In the genomic region with DNA sequence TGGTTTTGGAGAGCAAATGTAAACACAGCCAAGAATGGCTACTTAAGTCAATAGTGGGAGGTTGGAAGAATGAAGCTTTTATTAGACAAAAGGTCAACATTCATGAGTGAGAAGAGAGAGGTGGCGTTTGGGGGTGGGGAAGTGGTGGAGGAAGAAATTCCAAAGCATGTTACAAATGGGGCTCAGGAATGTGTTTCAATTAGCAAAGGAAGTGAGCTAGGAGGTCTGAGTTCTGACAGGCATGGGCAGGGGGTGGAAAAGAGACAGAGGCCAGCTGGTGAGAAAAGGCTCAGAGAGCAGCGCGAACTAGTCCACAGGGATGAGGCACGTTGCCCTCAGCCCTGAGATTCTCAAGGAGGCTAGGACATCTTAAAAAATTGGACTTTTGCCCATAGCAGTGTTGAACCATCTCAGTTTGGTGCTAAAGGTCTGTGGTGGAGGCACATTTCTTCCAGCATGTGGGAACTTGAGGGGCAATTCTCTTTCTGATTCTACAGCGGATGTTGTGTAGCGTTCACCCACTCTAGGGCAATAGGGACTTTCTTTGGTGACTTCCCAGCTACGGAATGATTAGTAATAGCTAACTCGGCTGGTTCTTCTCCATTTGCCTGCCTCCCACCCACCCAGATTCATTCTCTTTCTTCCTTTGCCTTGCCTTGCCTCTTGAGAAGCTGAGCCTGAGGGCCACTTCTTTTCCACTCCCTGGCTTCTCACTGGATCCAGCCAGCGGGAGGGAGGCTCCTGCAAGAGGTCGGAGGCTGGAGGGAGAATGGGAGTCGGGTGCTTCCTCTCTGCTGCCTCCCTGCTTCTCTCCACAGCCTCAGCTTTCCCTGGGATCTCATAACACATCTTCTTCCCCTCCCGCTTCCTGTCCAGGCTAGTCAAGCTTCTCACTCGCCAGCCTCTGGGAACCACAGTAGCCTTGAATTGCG, we compare ENCODE assay signal across 8 cellular contexts. TPM values are rescaled to one million over a fixed set of nuclear protein-coding genes. Genes with fewer than 3 reads are reported as not detected.
DNase-seq lines count a peak whose midpoint lies in the region; ATAC-seq, FAIRE-seq and TF ChIP-seq lines count a peak whose summit lies in the region.

No MANE protein-coding gene starts in this region.

- H3K27me3 Mint-ChIP-seq in dendritic cell treated with granulocyte-macrophage colony-stimulating factor and Interleukin-4, amounts not matched to agents 40 ng/mL and 50 ng/mL, for 4 days, result peaks cover 17% of the 10 kb centered on the region

- H3K27ac Mint-ChIP-seq in dendritic cell treated with granulocyte-macrophage colony-stimulating factor and Interleukin-4, amounts not matched to agents 40 ng/mL and 50 ng/mL, for 4 days, result peak overlapping the region; percentile 48

- H3K36me3 Mint-ChIP-seq in dendritic cell treated with granulocyte-macrophage colony-stimulating factor and Interleukin-4, amounts not matched to agents 40 ng/mL and 50 ng/mL, for 4 days (ENCODE audit: low read depth), result no peaks in the 10 kb centered on the region

- TF ChIP-seq CTCF in omental fat pad (IDR thresholded peaks at IDR 0.05), result no peak

- DNase-seq in GM12891 (ENCODE audit: insufficient read length, low spot score) (no peak), HuH-7.5 (ENCODE audit: low spot score) (peak; percentile 29), non-pigmented ciliary epithelial cell (ENCODE audit: low read depth) (peak; percentile 86), NCI-H446 (lab: John Stamatoyannopoulos, UW) (no peak), omental fat pad (ENCODE audit: low spot score) (no peak)

- intact Hi-C loops in dendritic cell treated with granulocyte-macrophage colony-stimulating factor and Interleukin-4, amounts not matched to agents 40 ng/mL and 50 ng/mL, for 4 days (cut with micrococcal nuclease), result no loop called here

- H3K4me1 Mint-ChIP-seq in dendritic cell treated with granulocyte-macrophage colony-stimulating factor and Interleukin-4, amounts not matched to agents 40 ng/mL and 50 ng/mL, for 4 days (ENCODE audit: low read depth), result peaks cover 46% of the 10 kb centered on the region

- no peak for FAIRE-seq in GM12891 (lab: Jason Lieb, UNC)

- H3K9me3 Mint-ChIP-seq in dendritic cell treated with granulocyte-macrophage colony-stimulating factor and Interleukin-4, amounts not matched to agents 40 ng/mL and 50 ng/mL, for 4 days, result no peaks in the 10 kb centered on the region

- TF ChIP-seq POLR2A in GM12891 (IDR thresholded peaks at IDR 0.05; ENCODE audit: low read depth, low read length), result no peak; the same call in 1 of the 2 replicates

- ATAC-seq in GM21447 (IDR thresholded peaks at IDR 0.05; ENCODE audit: unreplicated experiment), result peak; percentile 53
- ATAC-seq in HG03571 (IDR thresholded peaks at IDR 0.05; ENCODE audit: unreplicated experiment), result no peak
- ATAC-seq in omental fat pad (ENCODE audit: low FRiP score), result no peak

- H3K4me3 Mint-ChIP-seq in dendritic cell treated with granulocyte-macrophage colony-stimulating factor and Interleukin-4, amounts not matched to agents 40 ng/mL and 50 ng/mL, for 4 days, result no peak overlapping the region

TF ChIP-seq in GM12891, 5 proteins besides CTCF, POLR2A, EP300 and RAD21:
- TF ChIP-seq SPI1 (IDR thresholded peaks at IDR 0.05; ENCODE audit: low read depth, low read length), result peak; percentile 5; the same call in 1 of the 2 replicates
- no peak for TF ChIP-seq PAX5 (IDR thresholded peaks at IDR 0.05; ENCODE audit: insufficient read depth, low read length, severe bottlenecking)
- TF ChIP-seq TAF1 (IDR thresholded peaks at IDR 0.05; ENCODE audit: low read depth, low read length), result peak; percentile 35; the same call in 1 of the 2 replicates
- TF ChIP-seq POU2F2 (IDR thresholded peaks at IDR 0.05; ENCODE audit: low read depth, low read length), result no peak
- TF ChIP-seq POLR2AphosphoS5 (IDR thresholded peaks at IDR 0.05; ENCODE audit: low read depth, low read length), result 0 out of 2 replicates have a peak, but pooled peaks have one; percentile 14

RNA-seq across cellular contexts. Expression of a gene that starts 45.1 kb away (rescaled TPM):
- polyA plus RNA-seq in GM12891 (2012; ENCODE audit: low read depth, missing spikeins), result 31.6 TPM
- 100 to 1,000 TPM in 2 of 4 donors, 10 to 100 TPM in 2; 77.2 to 196 (median 106) TPM for total RNA-seq in omental fat pad

Comparison
In these comparisons a context has a peak if more than half of its experiments do, and no peak if none do; other contexts are left out.
1. DNase-seq: peak in HuH-7.5 (single experiment) and non-pigmented ciliary epithelial cell (single experiment); none in GM12891 (single experiment), NCI-H446 (0 of 2) and omental fat pad (single experiment).